23 cellular contexts compared by ENCODE assay signal in genomic region chr16:77894054-77894632, GRCh38.
"Had no signal": no experiment of that assay in that cellular context is flagged by ENCODE, and none has a peak within 500 bp of the region (broad histone marks: within the 10 kb centered on the region; RNA-seq: fewer than 3 reads in every experiment).

No MANE protein-coding gene starts in this region.

- ATAC-seq: activated CD8-positive, alpha-beta memory T cell treated with anti-CD3 and anti-CD28 coated beads, Interleukin-2, amount 10 ng/mL, durations not matched to agents 7 days and 5 days; T-cell had no signal

- H3K9ac ChIP-seq: KMS-11 had no signal

- H3K27me3 ChIP-seq: brain microvascular endothelial cell, cardiac muscle cell had no signal

- H3K27ac ChIP-seq: brain microvascular endothelial cell, cardiac muscle cell, KMS-11, SK-N-MC had no signal

- H3K36me3 ChIP-seq: brain microvascular endothelial cell, cardiac muscle cell had no signal

- H3K4me2 ChIP-seq: KMS-11 had no signal

- H3K4me3 ChIP-seq: cardiac muscle cell, SK-N-MC had no signal

- DNase-seq: activated B cell treated with CpG ODN at 0.5 μM for 24 hours; activated CD4-positive, alpha-beta T cell treated with anti-CD3 and anti-CD28 coated beads for 1 hour; activated CD4-positive, alpha-beta T cell treated with anti-CD3 and anti-CD28 coated beads, Interleukin-2, amount 10 ng/mL, durations not matched to agents 24 days and 14 days; activated CD4-positive, alpha-beta T cell treated with anti-CD3 and anti-CD28 coated beads, Interleukin-2, amount 50 U/mL, for 48 hours; activated CD8-positive, alpha-beta memory T cell treated with anti-CD3 and anti-CD28 coated beads, Interleukin-2, amount 10 ng/mL, durations not matched to agents 7 days and 5 days; activated effector memory CD4-positive, alpha-beta T cell treated with Interleukin-2 at 50 U/mL for 16 hours; activated naive CD4-positive, alpha-beta T cell; activated T-cell treated with anti-CD3 and anti-CD28 coated beads, Interleukin-2, amount 50 U/mL, for 24 hours; brain microvascular endothelial cell; NCI-H1092; NCI-H1417; NCI-H1930; NCI-H2171; NCI-H2227 treated with DMSO at 0.1 percent for 48 hours; NCI-H446 treated with DMSO at 0.1 percent for 48 hours; NCI-H526 treated with DMSO at 0.1 percent for 48 hours; NK-92 treated with Interleukin-12 subunit alpha and Interleukin-12 subunit beta, amount 100 ng/mL, for 24 hours; T-cell; T-helper 2 cell; T1000 had no signal
